In the genomic region with DNA sequence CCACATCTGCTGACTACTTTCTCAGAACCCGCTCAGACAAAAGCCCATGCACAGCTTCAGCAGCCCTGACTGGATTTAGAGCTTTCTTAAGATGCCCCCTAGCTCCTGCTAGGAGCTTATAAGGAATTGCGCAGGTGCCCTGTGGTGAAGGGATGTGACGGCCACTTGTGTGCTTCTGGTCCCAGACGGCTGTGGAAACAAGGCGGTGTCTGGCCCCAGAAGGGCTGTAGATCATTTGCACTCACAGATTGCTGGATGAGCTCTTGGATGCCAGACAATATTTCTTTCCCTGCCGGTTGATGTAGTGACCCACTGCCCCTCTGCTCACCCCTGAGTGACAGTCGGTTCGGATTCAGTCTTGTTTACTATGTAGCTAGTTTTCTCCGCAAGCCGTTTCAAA, we compare ENCODE assay signal across 1 cellular context.
TF ChIP-seq lines count a peak whose summit lies in the region.

No MANE protein-coding gene starts in this region.

TF ChIP-seq in GM23338, 12 proteins besides CTCF, POLR2A, EP300 and RAD21 (continued from another document):
- TF ChIP-seq, protein P1, sequence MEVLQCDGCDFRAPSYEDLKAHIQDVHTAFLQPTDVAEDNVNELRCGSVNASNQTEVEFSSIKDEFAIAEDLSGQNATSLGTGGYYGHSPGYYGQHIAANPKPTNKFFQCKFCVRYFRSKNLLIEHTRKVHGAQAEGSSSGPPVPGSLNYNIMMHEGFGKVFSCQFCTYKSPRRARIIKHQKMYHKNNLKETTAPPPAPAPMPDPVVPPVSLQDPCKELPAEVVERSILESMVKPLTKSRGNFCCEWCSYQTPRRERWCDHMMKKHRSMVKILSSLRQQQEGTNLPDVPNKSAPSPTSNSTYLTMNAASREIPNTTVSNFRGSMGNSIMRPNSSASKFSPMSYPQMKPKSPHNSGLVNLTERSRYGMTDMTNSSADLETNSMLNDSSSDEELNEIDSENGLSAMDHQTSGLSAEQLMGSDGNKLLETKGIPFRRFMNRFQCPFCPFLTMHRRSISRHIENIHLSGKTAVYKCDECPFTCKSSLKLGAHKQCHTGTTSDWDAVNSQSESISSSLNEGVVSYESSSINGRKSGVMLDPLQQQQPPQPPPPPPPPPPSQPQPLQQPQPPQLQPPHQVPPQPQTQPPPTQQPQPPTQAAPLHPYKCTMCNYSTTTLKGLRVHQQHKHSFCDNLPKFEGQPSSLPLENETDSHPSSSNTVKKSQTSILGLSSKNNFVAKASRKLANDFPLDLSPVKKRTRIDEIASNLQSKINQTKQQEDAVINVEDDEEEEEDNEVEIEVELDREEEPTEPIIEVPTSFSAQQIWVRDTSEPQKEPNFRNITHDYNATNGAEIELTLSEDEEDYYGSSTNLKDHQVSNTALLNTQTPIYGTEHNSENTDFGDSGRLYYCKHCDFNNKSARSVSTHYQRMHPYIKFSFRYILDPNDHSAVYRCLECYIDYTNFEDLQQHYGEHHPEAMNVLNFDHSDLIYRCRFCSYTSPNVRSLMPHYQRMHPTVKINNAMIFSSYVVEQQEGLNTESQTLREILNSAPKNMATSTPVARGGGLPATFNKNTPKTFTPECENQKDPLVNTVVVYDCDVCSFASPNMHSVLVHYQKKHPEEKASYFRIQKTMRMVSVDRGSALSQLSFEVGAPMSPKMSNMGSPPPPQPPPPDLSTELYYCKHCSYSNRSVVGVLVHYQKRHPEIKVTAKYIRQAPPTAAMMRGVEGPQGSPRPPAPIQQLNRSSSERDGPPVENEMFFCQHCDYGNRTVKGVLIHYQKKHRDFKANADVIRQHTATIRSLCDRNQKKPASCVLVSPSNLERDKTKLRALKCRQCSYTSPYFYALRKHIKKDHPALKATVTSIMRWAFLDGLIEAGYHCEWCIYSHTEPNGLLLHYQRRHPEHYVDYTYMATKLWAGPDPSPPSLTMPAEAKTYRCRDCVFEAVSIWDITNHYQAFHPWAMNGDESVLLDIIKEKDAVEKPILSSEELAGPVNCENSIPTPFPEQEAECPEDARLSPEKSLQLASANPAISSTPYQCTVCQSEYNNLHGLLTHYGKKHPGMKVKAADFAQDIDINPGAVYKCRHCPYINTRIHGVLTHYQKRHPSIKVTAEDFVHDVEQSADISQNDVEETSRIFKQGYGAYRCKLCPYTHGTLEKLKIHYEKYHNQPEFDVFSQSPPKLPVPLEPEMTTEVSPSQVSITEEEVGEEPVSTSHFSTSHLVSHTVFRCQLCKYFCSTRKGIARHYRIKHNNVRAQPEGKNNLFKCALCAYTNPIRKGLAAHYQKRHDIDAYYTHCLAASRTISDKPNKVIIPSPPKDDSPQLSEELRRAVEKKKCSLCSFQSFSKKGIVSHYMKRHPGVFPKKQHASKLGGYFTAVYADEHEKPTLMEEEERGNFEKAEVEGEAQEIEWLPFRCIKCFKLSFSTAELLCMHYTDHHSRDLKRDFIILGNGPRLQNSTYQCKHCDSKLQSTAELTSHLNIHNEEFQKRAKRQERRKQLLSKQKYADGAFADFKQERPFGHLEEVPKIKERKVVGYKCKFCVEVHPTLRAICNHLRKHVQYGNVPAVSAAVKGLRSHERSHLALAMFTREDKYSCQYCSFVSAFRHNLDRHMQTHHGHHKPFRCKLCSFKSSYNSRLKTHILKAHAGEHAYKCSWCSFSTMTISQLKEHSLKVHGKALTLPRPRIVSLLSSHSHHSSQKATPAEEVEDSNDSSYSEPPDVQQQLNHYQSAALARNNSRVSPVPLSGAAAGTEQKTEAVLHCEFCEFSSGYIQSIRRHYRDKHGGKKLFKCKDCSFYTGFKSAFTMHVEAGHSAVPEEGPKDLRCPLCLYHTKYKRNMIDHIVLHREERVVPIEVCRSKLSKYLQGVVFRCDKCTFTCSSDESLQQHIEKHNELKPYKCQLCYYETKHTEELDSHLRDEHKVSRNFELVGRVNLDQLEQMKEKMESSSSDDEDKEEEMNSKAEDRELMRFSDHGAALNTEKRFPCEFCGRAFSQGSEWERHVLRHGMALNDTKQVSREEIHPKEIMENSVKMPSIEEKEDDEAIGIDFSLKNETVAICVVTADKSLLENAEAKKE (CRISPR knock-in tag; IDR thresholded peaks at IDR 0.05), result no peak
- TF ChIP-seq ZNF114 (CRISPR knock-in tag; IDR thresholded peaks at IDR 0.05) (no peak), NANOG (IDR thresholded peaks at IDR 0.05; ENCODE audit: borderline replicate concordance) (no peak)
- TF ChIP-seq, protein P2, sequence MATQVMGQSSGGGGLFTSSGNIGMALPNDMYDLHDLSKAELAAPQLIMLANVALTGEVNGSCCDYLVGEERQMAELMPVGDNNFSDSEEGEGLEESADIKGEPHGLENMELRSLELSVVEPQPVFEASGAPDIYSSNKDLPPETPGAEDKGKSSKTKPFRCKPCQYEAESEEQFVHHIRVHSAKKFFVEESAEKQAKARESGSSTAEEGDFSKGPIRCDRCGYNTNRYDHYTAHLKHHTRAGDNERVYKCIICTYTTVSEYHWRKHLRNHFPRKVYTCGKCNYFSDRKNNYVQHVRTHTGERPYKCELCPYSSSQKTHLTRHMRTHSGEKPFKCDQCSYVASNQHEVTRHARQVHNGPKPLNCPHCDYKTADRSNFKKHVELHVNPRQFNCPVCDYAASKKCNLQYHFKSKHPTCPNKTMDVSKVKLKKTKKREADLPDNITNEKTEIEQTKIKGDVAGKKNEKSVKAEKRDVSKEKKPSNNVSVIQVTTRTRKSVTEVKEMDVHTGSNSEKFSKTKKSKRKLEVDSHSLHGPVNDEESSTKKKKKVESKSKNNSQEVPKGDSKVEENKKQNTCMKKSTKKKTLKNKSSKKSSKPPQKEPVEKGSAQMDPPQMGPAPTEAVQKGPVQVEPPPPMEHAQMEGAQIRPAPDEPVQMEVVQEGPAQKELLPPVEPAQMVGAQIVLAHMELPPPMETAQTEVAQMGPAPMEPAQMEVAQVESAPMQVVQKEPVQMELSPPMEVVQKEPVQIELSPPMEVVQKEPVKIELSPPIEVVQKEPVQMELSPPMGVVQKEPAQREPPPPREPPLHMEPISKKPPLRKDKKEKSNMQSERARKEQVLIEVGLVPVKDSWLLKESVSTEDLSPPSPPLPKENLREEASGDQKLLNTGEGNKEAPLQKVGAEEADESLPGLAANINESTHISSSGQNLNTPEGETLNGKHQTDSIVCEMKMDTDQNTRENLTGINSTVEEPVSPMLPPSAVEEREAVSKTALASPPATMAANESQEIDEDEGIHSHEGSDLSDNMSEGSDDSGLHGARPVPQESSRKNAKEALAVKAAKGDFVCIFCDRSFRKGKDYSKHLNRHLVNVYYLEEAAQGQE (IDR thresholded peaks at IDR 0.05; ENCODE audit: unreplicated experiment), result no peak
